Comparison of ENCODE assay signal across 1 cellular context in the genomic region with DNA sequence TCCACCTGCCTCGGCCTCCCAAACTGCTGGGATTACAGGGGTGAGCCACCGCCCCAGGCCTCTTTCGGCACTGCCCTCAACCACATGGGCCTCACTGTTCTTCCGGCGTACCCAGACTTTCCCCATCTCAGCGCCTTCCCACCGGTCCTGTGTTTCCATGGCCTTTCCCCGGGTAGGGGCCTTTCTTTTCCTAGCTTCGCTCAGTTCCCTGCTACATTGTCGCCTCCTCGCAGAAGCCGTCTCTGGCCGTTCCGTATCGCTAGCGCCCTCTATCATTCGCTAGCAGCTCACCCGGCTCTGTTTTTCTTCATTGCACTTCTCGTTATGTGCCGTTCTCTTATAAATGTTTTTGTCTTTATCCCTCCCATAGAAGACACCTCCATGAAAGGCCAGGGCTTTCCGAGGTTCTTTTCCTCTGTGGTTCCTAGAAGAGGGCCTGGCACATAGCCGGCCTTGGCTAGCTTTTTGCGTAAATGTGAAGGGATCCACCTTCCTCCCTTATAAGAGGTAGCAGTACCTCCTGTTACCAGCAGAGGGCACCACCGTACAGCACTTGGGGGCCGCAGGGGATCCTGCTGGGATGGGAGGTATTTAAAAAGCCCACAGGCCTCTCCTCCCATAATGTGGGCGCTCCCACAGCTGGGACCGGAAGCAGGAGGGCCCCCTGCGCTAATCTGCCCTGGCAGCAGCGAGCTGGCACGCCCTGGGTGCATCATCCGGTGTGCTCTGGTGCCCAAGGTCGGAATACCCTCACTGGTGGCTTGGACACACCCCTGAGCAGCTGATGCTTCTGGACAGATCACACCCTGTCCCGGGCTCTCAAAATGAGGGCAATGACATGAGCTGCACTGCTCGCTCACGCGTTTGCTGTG.
TF ChIP-seq lines count a peak whose summit lies in the region.

No MANE protein-coding gene starts in this region.

TF ChIP-seq in HepG2, 621 proteins besides CTCF, POLR2A, EP300 and RAD21 (continues in another document):
- TF ChIP-seq MIER2 (CRISPR knock-in tag; IDR thresholded peaks at IDR 0.05) (no peak; the same call in 1 of the 2 replicates), ZNF598 (CRISPR knock-in tag; IDR thresholded peaks at IDR 0.05; ENCODE audit: borderline replicate concordance) (0 out of 2 replicates have a peak, but pooled peaks have one; percentile 2), KLF11 (CRISPR knock-in tag; IDR thresholded peaks at IDR 0.05) (no peak), SALL2 (CRISPR knock-in tag; IDR thresholded peaks at IDR 0.05) (peak; percentile 69; the same call in 1 of the 2 replicates), ZSCAN9 (CRISPR knock-in tag; IDR thresholded peaks at IDR 0.05; ENCODE audit: borderline replicate concordance) (0 out of 2 replicates have a peak, but pooled peaks have one; percentile 15), MTF2 (CRISPR knock-in tag; IDR thresholded peaks at IDR 0.05; ENCODE audit: borderline replicate concordance) (no peak), ZNF607 (CRISPR knock-in tag; IDR thresholded peaks at IDR 0.05; ENCODE audit: borderline replicate concordance) (no peak), ZBTB34 (CRISPR knock-in tag; IDR thresholded peaks at IDR 0.05) (no peak), HES4 (CRISPR knock-in tag; IDR thresholded peaks at IDR 0.05; ENCODE audit: borderline replicate concordance) (no peak), ZNF878 (CRISPR knock-in tag; IDR thresholded peaks at IDR 0.05) (0 out of 2 replicates have a peak, but pooled peaks have one; percentile 35), RARG (CRISPR knock-in tag; IDR thresholded peaks at IDR 0.05; ENCODE audit: low read depth) (no peak), IRF2 (CRISPR knock-in tag; IDR thresholded peaks at IDR 0.05) (no peak), WIZ (CRISPR knock-in tag; IDR thresholded peaks at IDR 0.05) (no peak), MIER3 (CRISPR knock-in tag; IDR thresholded peaks at IDR 0.05; ENCODE audit: borderline replicate concordance) (peak; percentile 42; the same call in 1 of the 2 replicates), HOXA5 (CRISPR knock-in tag; IDR thresholded peaks at IDR 0.05) (peak; percentile 80; the same call in 1 of the 2 replicates), FOXK2 (IDR thresholded peaks at IDR 0.05) (no peak), ZNF616 (CRISPR knock-in tag; IDR thresholded peaks at IDR 0.05; ENCODE audit: low read depth) (no peak), RFXAP (CRISPR knock-in tag; IDR thresholded peaks at IDR 0.05; ENCODE audit: borderline replicate concordance) (no peak), NPAS2 (CRISPR knock-in tag; IDR thresholded peaks at IDR 0.05; ENCODE audit: borderline replicate concordance) (no peak), HDAC2 (CRISPR knock-in tag; IDR thresholded peaks at IDR 0.05) (peak; percentile 42; the same call in 1 of the 2 replicates), NR3C1 (CRISPR knock-in tag; IDR thresholded peaks at IDR 0.05) (no peak), NFIB (CRISPR knock-in tag; IDR thresholded peaks at IDR 0.05; ENCODE audit: borderline replicate concordance) (no peak), ARID3A (IDR thresholded peaks at IDR 0.05; ENCODE audit: low read depth, low read length) (0 out of 2 replicates have a peak, but pooled peaks have one; percentile 15), ZSCAN12 (CRISPR knock-in tag; IDR thresholded peaks at IDR 0.05) (no peak), RFX5 (IDR thresholded peaks at IDR 0.05; ENCODE audit: low read depth, low read length) (no peak), ZNF33A (CRISPR knock-in tag; IDR thresholded peaks at IDR 0.05; ENCODE audit: borderline replicate concordance) (peak; percentile 48; the same call in 1 of the 2 replicates)
- TF ChIP-seq, protein P1, sequence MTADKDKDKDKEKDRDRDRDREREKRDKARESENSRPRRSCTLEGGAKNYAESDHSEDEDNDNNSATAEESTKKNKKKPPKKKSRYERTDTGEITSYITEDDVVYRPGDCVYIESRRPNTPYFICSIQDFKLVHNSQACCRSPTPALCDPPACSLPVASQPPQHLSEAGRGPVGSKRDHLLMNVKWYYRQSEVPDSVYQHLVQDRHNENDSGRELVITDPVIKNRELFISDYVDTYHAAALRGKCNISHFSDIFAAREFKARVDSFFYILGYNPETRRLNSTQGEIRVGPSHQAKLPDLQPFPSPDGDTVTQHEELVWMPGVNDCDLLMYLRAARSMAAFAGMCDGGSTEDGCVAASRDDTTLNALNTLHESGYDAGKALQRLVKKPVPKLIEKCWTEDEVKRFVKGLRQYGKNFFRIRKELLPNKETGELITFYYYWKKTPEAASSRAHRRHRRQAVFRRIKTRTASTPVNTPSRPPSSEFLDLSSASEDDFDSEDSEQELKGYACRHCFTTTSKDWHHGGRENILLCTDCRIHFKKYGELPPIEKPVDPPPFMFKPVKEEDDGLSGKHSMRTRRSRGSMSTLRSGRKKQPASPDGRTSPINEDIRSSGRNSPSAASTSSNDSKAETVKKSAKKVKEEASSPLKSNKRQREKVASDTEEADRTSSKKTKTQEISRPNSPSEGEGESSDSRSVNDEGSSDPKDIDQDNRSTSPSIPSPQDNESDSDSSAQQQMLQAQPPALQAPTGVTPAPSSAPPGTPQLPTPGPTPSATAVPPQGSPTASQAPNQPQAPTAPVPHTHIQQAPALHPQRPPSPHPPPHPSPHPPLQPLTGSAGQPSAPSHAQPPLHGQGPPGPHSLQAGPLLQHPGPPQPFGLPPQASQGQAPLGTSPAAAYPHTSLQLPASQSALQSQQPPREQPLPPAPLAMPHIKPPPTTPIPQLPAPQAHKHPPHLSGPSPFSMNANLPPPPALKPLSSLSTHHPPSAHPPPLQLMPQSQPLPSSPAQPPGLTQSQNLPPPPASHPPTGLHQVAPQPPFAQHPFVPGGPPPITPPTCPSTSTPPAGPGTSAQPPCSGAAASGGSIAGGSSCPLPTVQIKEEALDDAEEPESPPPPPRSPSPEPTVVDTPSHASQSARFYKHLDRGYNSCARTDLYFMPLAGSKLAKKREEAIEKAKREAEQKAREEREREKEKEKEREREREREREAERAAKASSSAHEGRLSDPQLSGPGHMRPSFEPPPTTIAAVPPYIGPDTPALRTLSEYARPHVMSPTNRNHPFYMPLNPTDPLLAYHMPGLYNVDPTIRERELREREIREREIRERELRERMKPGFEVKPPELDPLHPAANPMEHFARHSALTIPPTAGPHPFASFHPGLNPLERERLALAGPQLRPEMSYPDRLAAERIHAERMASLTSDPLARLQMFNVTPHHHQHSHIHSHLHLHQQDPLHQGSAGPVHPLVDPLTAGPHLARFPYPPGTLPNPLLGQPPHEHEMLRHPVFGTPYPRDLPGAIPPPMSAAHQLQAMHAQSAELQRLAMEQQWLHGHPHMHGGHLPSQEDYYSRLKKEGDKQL (CRISPR knock-in tag; IDR thresholded peaks at IDR 0.05; ENCODE audit: low read depth), result no peak
- TF ChIP-seq, protein P2, sequence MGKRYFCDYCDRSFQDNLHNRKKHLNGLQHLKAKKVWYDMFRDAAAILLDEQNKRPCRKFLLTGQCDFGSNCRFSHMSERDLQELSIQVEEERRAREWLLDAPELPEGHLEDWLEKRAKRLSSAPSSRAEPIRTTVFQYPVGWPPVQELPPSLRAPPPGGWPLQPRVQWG (CRISPR knock-in tag; IDR thresholded peaks at IDR 0.05; ENCODE audit: borderline replicate concordance, low read depth), result no peak
- TF ChIP-seq, protein P3, sequence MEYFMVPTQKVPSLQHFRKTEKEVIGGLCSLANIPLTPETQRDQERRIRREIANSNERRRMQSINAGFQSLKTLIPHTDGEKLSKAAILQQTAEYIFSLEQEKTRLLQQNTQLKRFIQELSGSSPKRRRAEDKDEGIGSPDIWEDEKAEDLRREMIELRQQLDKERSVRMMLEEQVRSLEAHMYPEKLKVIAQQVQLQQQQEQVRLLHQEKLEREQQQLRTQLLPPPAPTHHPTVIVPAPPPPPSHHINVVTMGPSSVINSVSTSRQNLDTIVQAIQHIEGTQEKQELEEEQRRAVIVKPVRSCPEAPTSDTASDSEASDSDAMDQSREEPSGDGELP (IDR thresholded peaks at IDR 0.05; ENCODE audit: borderline replicate concordance, low read depth), result peak; percentile 19; the same call in 1 of the 2 replicates
- TF ChIP-seq, protein P4, sequence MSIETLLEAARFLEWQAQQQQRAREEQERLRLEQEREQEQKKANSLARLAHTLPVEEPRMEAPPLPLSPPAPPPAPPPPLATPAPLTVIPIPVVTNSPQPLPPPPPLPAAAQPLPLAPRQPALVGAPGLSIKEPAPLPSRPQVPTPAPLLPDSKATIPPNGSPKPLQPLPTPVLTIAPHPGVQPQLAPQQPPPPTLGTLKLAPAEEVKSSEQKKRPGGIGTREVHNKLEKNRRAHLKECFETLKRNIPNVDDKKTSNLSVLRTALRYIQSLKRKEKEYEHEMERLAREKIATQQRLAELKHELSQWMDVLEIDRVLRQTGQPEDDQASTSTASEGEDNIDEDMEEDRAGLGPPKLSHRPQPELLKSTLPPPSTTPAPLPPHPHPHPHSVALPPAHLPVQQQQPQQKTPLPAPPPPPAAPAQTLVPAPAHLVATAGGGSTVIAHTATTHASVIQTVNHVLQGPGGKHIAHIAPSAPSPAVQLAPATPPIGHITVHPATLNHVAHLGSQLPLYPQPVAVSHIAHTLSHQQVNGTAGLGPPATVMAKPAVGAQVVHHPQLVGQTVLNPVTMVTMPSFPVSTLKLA (IDR thresholded peaks at IDR 0.05), result no peak
- TF ChIP-seq, protein P5, sequence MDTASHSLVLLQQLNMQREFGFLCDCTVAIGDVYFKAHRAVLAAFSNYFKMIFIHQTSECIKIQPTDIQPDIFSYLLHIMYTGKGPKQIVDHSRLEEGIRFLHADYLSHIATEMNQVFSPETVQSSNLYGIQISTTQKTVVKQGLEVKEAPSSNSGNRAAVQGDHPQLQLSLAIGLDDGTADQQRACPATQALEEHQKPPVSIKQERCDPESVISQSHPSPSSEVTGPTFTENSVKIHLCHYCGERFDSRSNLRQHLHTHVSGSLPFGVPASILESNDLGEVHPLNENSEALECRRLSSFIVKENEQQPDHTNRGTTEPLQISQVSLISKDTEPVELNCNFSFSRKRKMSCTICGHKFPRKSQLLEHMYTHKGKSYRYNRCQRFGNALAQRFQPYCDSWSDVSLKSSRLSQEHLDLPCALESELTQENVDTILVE (CRISPR knock-in tag; IDR thresholded peaks at IDR 0.05), result no peak
- TF ChIP-seq, protein P6, sequence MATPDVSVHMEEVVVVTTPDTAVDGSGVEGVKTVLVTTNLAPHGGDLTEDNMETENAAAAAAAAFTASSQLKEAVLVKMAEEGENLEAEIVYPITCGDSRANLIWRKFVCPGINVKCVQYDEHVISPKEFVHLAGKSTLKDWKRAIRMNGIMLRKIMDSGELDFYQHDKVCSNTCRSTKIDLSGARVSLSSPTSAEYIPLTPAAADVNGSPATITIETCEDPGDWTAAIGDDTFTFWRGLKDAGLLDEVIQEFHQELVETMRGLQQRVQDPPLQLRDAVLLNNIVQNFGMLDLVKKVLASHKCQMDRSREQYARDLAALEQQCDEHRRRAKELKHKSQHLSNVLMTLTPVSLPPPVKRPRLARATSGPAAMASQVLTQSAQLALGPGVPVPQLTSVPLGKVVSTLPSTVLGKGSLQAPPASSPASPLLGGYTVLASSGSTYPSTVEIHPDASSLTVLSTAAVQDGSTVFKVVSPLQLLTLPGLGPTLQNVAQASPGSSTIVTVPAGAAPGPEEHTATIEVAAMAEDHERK (CRISPR knock-in tag; IDR thresholded peaks at IDR 0.05; ENCODE audit: low read depth), result no peak
- TF ChIP-seq, protein P7, sequence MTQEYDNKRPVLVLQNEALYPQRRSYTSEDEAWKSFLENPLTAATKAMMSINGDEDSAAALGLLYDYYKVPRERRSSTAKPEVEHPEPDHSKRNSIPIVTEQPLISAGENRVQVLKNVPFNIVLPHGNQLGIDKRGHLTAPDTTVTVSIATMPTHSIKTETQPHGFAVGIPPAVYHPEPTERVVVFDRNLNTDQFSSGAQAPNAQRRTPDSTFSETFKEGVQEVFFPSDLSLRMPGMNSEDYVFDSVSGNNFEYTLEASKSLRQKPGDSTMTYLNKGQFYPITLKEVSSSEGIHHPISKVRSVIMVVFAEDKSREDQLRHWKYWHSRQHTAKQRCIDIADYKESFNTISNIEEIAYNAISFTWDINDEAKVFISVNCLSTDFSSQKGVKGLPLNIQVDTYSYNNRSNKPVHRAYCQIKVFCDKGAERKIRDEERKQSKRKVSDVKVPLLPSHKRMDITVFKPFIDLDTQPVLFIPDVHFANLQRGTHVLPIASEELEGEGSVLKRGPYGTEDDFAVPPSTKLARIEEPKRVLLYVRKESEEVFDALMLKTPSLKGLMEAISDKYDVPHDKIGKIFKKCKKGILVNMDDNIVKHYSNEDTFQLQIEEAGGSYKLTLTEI (CRISPR knock-in tag; conservative IDR thresholded peaks at IDR 0.05), result no peak
- TF ChIP-seq, protein P8, sequence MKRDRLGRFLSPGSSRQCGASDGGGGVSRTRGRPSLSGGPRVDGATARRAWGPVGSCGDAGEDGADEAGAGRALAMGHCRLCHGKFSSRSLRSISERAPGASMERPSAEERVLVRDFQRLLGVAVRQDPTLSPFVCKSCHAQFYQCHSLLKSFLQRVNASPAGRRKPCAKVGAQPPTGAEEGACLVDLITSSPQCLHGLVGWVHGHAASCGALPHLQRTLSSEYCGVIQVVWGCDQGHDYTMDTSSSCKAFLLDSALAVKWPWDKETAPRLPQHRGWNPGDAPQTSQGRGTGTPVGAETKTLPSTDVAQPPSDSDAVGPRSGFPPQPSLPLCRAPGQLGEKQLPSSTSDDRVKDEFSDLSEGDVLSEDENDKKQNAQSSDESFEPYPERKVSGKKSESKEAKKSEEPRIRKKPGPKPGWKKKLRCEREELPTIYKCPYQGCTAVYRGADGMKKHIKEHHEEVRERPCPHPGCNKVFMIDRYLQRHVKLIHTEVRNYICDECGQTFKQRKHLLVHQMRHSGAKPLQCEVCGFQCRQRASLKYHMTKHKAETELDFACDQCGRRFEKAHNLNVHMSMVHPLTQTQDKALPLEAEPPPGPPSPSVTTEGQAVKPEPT (CRISPR knock-in tag; IDR thresholded peaks at IDR 0.05; ENCODE audit: low read depth), result no peak
- TF ChIP-seq, protein P9, sequence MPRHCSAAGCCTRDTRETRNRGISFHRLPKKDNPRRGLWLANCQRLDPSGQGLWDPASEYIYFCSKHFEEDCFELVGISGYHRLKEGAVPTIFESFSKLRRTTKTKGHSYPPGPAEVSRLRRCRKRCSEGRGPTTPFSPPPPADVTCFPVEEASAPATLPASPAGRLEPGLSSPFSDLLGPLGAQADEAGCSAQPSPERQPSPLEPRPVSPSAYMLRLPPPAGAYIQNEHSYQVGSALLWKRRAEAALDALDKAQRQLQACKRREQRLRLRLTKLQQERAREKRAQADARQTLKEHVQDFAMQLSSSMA (CRISPR knock-in tag; IDR thresholded peaks at IDR 0.05), result no peak
